Comparison of ENCODE assay signal across 17 cellular contexts in genomic region chr11:64372021-64372420, GRCh38. TPM values are rescaled to one million over a fixed set of nuclear protein-coding genes. Genes with fewer than 3 reads are reported as not detected.
A peak's percentile ranks its signal among the peaks of the same experiment; 100 is the strongest.
DNase-seq lines count a peak whose midpoint lies in the region; ATAC-seq and TF ChIP-seq lines count a peak whose summit lies in the region.
"Had no signal": no experiment of that assay in that cellular context is flagged by ENCODE, and none has a peak within 500 bp of the region (broad histone marks: within the 10 kb centered on the region; RNA-seq: fewer than 3 reads in every experiment).

No MANE protein-coding gene starts in this region.

- H3K36me3 ChIP-seq in cardiac muscle cell: peaks cover 5% of the 10 kb centered on the region
- H3K36me3 ChIP-seq in right atrium auricular region: peaks cover 32% of the 10 kb centered on the region
- peaks cover 1% of the 10 kb centered on the region; the same call in 1 of the 2 replicates for H3K36me3 ChIP-seq in H7 (replicated peaks; ENCODE audit: control insufficient read depth, insufficient read depth, low read length)
- H3K36me3 ChIP-seq in osteoblast (ENCODE audit: insufficient read depth, low read length): peaks cover 17% of the 10 kb centered on the region
- H3K36me3 ChIP-seq in sigmoid colon: peaks cover 12 to 45% (median 30%) of the 10 kb centered on the region in 4 donors

- no peaks in the 10 kb centered on the region for H3K79me2 ChIP-seq in osteoblast (ENCODE audit: insufficient read depth, low read length)

- no peak overlapping the region for H3K4me2 ChIP-seq in osteoblast (ENCODE audit: insufficient read depth, low read length)
- H3K4me2 ChIP-seq: KMS-11 had no signal

- TF ChIP-seq CTCF in cardiac muscle cell (IDR thresholded peaks at IDR 0.05; ENCODE audit: low read depth, low read length): no peak
- TF ChIP-seq CTCF in right atrium auricular region (IDR thresholded peaks at IDR 0.05): no peak
- TF ChIP-seq CTCF in osteoblast (IDR thresholded peaks at IDR 0.05; ENCODE audit: extremely low read depth, low read depth, low read length): no peak
- TF ChIP-seq CTCF in sigmoid colon (IDR thresholded peaks at IDR 0.05): no peak

- TF ChIP-seq POLR2A in sigmoid colon (IDR thresholded peaks at IDR 0.05): no peak

- ATAC-seq in activated CD4-positive, CD25-positive, alpha-beta regulatory T cell treated with anti-CD3 and anti-CD28 coated beads, Interleukin-2, amount 50 U/mL, for 24 hours: no peak

- H3K4me1 ChIP-seq in cardiac muscle cell (ENCODE audit: low read depth) (no peaks in the 10 kb centered on the region), right atrium auricular region (no peaks in the 10 kb centered on the region), osteoblast (ENCODE audit: insufficient read depth, low read length) (no peaks in the 10 kb centered on the region), sigmoid colon (peaks cover 0 to 11% (median 8%) of the 10 kb centered on the region in 4 donors)

- TF ChIP-seq EP300 in sigmoid colon (IDR thresholded peaks at IDR 0.05): no peak

- peak overlapping the region; percentile 32 for H3K27ac ChIP-seq in cardiac muscle cell
- H3K27ac ChIP-seq in right atrium auricular region: no peak overlapping the region
- H3K27ac ChIP-seq in osteoblast (ENCODE audit: low read depth, low read length): no peak overlapping the region
- no peak overlapping the region for H3K27ac ChIP-seq in sigmoid colon
- H3K27ac ChIP-seq: KMS-11 had no signal

- no peaks in the 10 kb centered on the region for H3K9me3 ChIP-seq in cardiac muscle cell (ENCODE audit: low read depth)
- H3K9me3 ChIP-seq in right atrium auricular region: no peaks in the 10 kb centered on the region
- H3K9me3 ChIP-seq in osteoblast (ENCODE audit: low read depth, low read length): no peaks in the 10 kb centered on the region
- H3K9me3 ChIP-seq in sigmoid colon: no peaks in the 10 kb centered on the region

- no peak for DNase-seq in cardiac muscle cell (ENCODE audit: low read depth in 1 of 2, low spot score in 1 of 2)
- no peak for DNase-seq in right atrium auricular region (ENCODE audit: low spot score)
- DNase-seq in H7: peak; percentile 34
- DNase-seq in SW480 (ENCODE audit: low spot score): peak; percentile 14
- DNase-seq in osteoblast (ENCODE audit: insufficient read length, low spot score, missing footprints): peak; percentile 86
- no peak for DNase-seq in dermis blood vessel endothelial cell
- DNase-seq in sigmoid colon: no peak
- DNase-seq: CD4-positive, alpha-beta T cell; GF-D8; HFFc6; MM.1S; NCI-H1417 treated with DMSO at 0.1 percent for 48 hours; NCI-H226; NCI-H510A; T-helper 1 cell had no signal

- whole genome bisulfite sequencing in sigmoid colon, 2 donors: 88 to 91% methylated on average over 6 of the region's 6 CpGs

- H3K27me3 ChIP-seq in cardiac muscle cell (no peaks in the 10 kb centered on the region), right atrium auricular region (no peaks in the 10 kb centered on the region), H7 (ENCODE audit: control insufficient read depth, insufficient read depth, low read length) (no peaks in the 10 kb centered on the region), osteoblast (ENCODE audit: insufficient read depth, low read length) (no peaks in the 10 kb centered on the region), sigmoid colon (no peaks in the 10 kb centered on the region)

- H3K4me3 ChIP-seq in cardiac muscle cell (no peak overlapping the region), right atrium auricular region (no peak overlapping the region), H7 (ENCODE audit: insufficient read depth, low read depth, low read length) (no peak overlapping the region), osteoblast (ENCODE audit: insufficient read depth, low read length) (no peak overlapping the region), sigmoid colon (no peak overlapping the region)

- H2AFZ ChIP-seq in osteoblast (ENCODE audit: low read length): no peak overlapping the region

- peaks cover 4% of the 10 kb centered on the region for H4K20me1 ChIP-seq in osteoblast (ENCODE audit: insufficient read depth, low read length)

- intact Hi-C loops in sigmoid colon (cut with DNase I): no loop called here

RNA-seq across cellular contexts. Expression of gene RPS6KA4, which starts 13.1 kb away (rescaled TPM):
- total RNA-seq in cardiac muscle cell: 28.2 and 30.4 TPM in 2 replicates
- polyA plus RNA-seq in cardiac muscle cell: 19.7 and 22.3 TPM in 2 replicates
- 10 to 100 TPM; 11.4 to 22.2 TPM for total RNA-seq in right atrium auricular region
- 16.0 and 17.6 TPM in 2 replicates for total RNA-seq in H7 (2014; rRNA removed; shearing (Covaris generic))
- 35.9 and 39.4 TPM in 2 replicates for total RNA-seq in osteoblast
- 35.9 and 46.6 TPM in 2 replicates for total RNA-seq in dermis blood vessel endothelial cell
- total RNA-seq in sigmoid colon: 10 to 100 TPM; 15.6 to 24.1 (median 18.6) TPM
- polyA plus RNA-seq in sigmoid colon: 10 to 100 TPM; 14.4 to 48.4 (median 16.6) TPM

RNA-seq across cellular contexts. Expression of gene CCDC88B, which starts 32.0 kb away (rescaled TPM):
- total RNA-seq in cardiac muscle cell: 5.9 and 8.4 TPM in 2 replicates
- polyA plus RNA-seq in cardiac muscle cell: 8.6 and 9.5 TPM in 2 replicates
- total RNA-seq in right atrium auricular region: 10 to 100 TPM; 11.7 to 12.0 TPM
- total RNA-seq in H7 (2014; rRNA removed; shearing (Covaris generic)): 7.7 and 9.9 TPM in 2 replicates
- 0.29 and 1.4 TPM in 2 replicates for total RNA-seq in osteoblast
- 0.56 and 1.2 TPM in 2 replicates for total RNA-seq in dermis blood vessel endothelial cell
- 1 to 10 TPM; 2.6 to 8.6 (median 3.9) TPM for total RNA-seq in sigmoid colon
- 100 to 1,000 TPM in 1 of 3 donors, 10 to 100 TPM in 2; 15.6 to 157 (median 23.6) TPM for polyA plus RNA-seq in sigmoid colon

RNA-seq across cellular contexts. Expression of gene PRDX5, which starts 54.1 kb away (rescaled TPM):
- total RNA-seq in cardiac muscle cell: 500 and 570 TPM in 2 replicates
- 646 and 784 TPM in 2 replicates for polyA plus RNA-seq in cardiac muscle cell
- total RNA-seq in right atrium auricular region: 100 to 1,000 TPM; 401 to 435 TPM
- total RNA-seq in H7 (2014; rRNA removed; shearing (Covaris generic)): 272 and 303 TPM in 2 replicates
- 238 and 245 TPM in 2 replicates for total RNA-seq in osteoblast
- 129 and 245 TPM in 2 replicates for total RNA-seq in dermis blood vessel endothelial cell
- total RNA-seq in sigmoid colon: 100 to 1,000 TPM; 169 to 269 (median 215) TPM
- polyA plus RNA-seq in sigmoid colon: 1,000 to 10,000 TPM in 1 of 3 donors, 100 to 1,000 TPM in 2; 596 to 1,045 (median 779) TPM

RNA-seq across cellular contexts. Expression of gene TRMT112, which starts 54.7 kb away (rescaled TPM):
- total RNA-seq in cardiac muscle cell: 298 and 438 TPM in 2 replicates
- 331 and 375 TPM in 2 replicates for polyA plus RNA-seq in cardiac muscle cell
- 100 to 1,000 TPM; 110 to 151 TPM for total RNA-seq in right atrium auricular region
- total RNA-seq in H7 (2014; rRNA removed; shearing (Covaris generic)): 261 and 314 TPM in 2 replicates
- total RNA-seq in osteoblast: 104 and 123 TPM in 2 replicates
- total RNA-seq in dermis blood vessel endothelial cell: 202 and 290 TPM in 2 replicates
- 100 to 1,000 TPM; 182 to 353 (median 269) TPM for total RNA-seq in sigmoid colon
- 100 to 1,000 TPM; 148 to 232 (median 168) TPM for polyA plus RNA-seq in sigmoid colon

Comparison
In these comparisons a context has a peak if more than half of its experiments do, and no peak if none do; other contexts are left out.
1. DNase-seq: peak in H7 (single experiment), SW480 (single experiment) and osteoblast (single experiment); none in cardiac muscle cell (0 of 2), right atrium auricular region (single experiment), dermis blood vessel endothelial cell (single experiment) and sigmoid colon (single experiment).